28 cellular contexts compared by ENCODE assay signal in genomic region chr4:7393491-7394183, GRCh38. TPM values are rescaled to one million over a fixed set of nuclear protein-coding genes. Genes with fewer than 3 reads are reported as not detected.
DNase-seq lines count a peak whose midpoint lies in the region; ATAC-seq and TF ChIP-seq lines count a peak whose summit lies in the region.
"Had no signal": no experiment of that assay in that cellular context is flagged by ENCODE, and none has a peak within 500 bp of the region (broad histone marks: within the 10 kb centered on the region; RNA-seq: fewer than 3 reads in every experiment).

No MANE protein-coding gene starts in this region.

- no peaks in the 10 kb centered on the region for H3K79me2 ChIP-seq in neural progenitor cell (ENCODE audit: low read depth)

- no peaks in the 10 kb centered on the region for H3K27me3 ChIP-seq in BLaER1
- H3K27me3 ChIP-seq in neural progenitor cell: no peaks in the 10 kb centered on the region
- H3K27me3 ChIP-seq: dorsolateral prefrontal cortex, MG63 had no signal

- peaks cover 16% of the 10 kb centered on the region for H3F3A ChIP-seq in neural progenitor cell (ENCODE audit: low read depth)

- H3K36me3 ChIP-seq in BLaER1: no peaks in the 10 kb centered on the region
- H3K36me3 ChIP-seq in neural progenitor cell: no peaks in the 10 kb centered on the region
- H3K36me3 ChIP-seq: HAP-1, MG63 had no signal

- H3K9me3 ChIP-seq in BLaER1: no peaks in the 10 kb centered on the region
- H3K9me3 ChIP-seq in neural progenitor cell (ENCODE audit: low read depth): no peaks in the 10 kb centered on the region
- H3K9me3 ChIP-seq: HAP-1, MG63 had no signal

- H3K9me3 Mint-ChIP-seq in endothelial cell (ENCODE audit: unreplicated experiment): no peaks in the 10 kb centered on the region
- no peaks in the 10 kb centered on the region for H3K9me3 Mint-ChIP-seq in neural progenitor cell
- H3K9me3 Mint-ChIP-seq: CD8-positive, alpha-beta T cell; central memory CD8-positive, alpha-beta T cell; WTC11 had no signal

- H3K4me3 Mint-ChIP-seq in endothelial cell (ENCODE audit: unreplicated experiment) (no peak overlapping the region), neural progenitor cell (peak overlapping the region; percentile 56)
- H3K4me3 Mint-ChIP-seq: CD8-positive, alpha-beta T cell; central memory CD8-positive, alpha-beta T cell; WTC11 had no signal

- H3K4me3 ChIP-seq in BLaER1 (no peak overlapping the region), neural progenitor cell (no peak overlapping the region)
- H3K4me3 ChIP-seq: dorsolateral prefrontal cortex, HAP-1, MG63, skin epidermis had no signal

- H3K27ac ChIP-seq in BLaER1: no peak overlapping the region; the same call in 1 of the 2 replicates
- H3K27ac ChIP-seq in neural progenitor cell: no peak overlapping the region

- no peak for TF ChIP-seq CTCF in endothelial cell (IDR thresholded peaks at IDR 0.05; ENCODE audit: unreplicated experiment)
- no peak for TF ChIP-seq CTCF in neural progenitor cell (IDR thresholded peaks at IDR 0.05)

- H3K4me1 ChIP-seq in BLaER1: peaks cover 100% of the 10 kb centered on the region
- H3K4me1 ChIP-seq in neural progenitor cell: peaks cover 51% of the 10 kb centered on the region
- H3K4me1 ChIP-seq: HAP-1 had no signal

- H3K27ac Mint-ChIP-seq in endothelial cell (ENCODE audit: unreplicated experiment) (no peak overlapping the region), neural progenitor cell (peak overlapping the region; percentile 81)
- H3K27ac Mint-ChIP-seq: CD8-positive, alpha-beta T cell; WTC11 had no signal

- no peak for ATAC-seq in HG03460 (IDR thresholded peaks at IDR 0.05; ENCODE audit: unreplicated experiment)
- ATAC-seq: CD8-positive, alpha-beta T cell; stimulated activated naive CD8-positive, alpha-beta T cell treated with anti-CD3 and anti-CD28 coated beads, Interleukin-15, Interleukin-2, amounts not matched to agents 100 U/mL and 50 U/mL, for 24 hours; WTC11 had no signal

- H3K27me3 Mint-ChIP-seq in endothelial cell (ENCODE audit: unreplicated experiment) (peaks cover 5% of the 10 kb centered on the region), neural progenitor cell (ENCODE audit: insufficient read depth, low read depth) (peaks cover 14% of the 10 kb centered on the region)

- H2AFZ ChIP-seq in neural progenitor cell (replicated peaks): no peak overlapping the region

- H3K4me2 ChIP-seq in BLaER1 (peak overlapping the region; percentile 78), neural progenitor cell (no peak overlapping the region)

- H3K4me1 Mint-ChIP-seq in endothelial cell (ENCODE audit: unreplicated experiment) (no peaks in the 10 kb centered on the region), neural progenitor cell (peaks cover 78% of the 10 kb centered on the region)
- H3K4me1 Mint-ChIP-seq: central memory CD8-positive, alpha-beta T cell had no signal

- H4K20me1 ChIP-seq in BLaER1 (peaks cover 32% of the 10 kb centered on the region; the same call in 1 of the 2 replicates), neural progenitor cell (ENCODE audit: low read depth) (no peaks in the 10 kb centered on the region)

- DNase-seq in D341Med (ENCODE audit: low spot score) (peak; percentile 20), endothelial cell (ENCODE audit: low spot score) (peak; percentile 1), neural progenitor cell (ENCODE audit: low spot score) (no peak), glomerular visceral epithelial cell (ENCODE audit: extremely low spot score) (no peak), T-helper 9 cell (no peak)
- no peak for DNase-seq in stimulated activated CD4-positive, alpha-beta T cell treated with anti-CD3 and anti-CD28 coated beads, Interleukin-4, amount 100 ng/mL, for 4 hours
- DNase-seq: activated CD4-positive, alpha-beta T cell treated with anti-CD3 and anti-CD28 coated beads, Interleukin-2, amount 50 U/mL, for 48 hours; activated naive CD4-positive, alpha-beta T cell treated with anti-CD3 and anti-CD28 coated beads, Interleukin-2, amount 50 U/mL, for 16 hours; activated T-cell treated with anti-CD3 and anti-CD28 coated beads, Interleukin-2, amount 50 U/mL, for 48 hours; GDM1; hippocampal formation; MG63; NCI-H1417 treated with DMSO at 0.1 percent for 48 hours; NCI-H2171; NCI-H526; RPMI8226; stimulated activated naive CD8-positive, alpha-beta T cell treated with anti-CD3 and anti-CD28 coated beads, Interleukin-15, Interleukin-2, amounts not matched to agents 100 U/mL and 50 U/mL, for 24 hours had no signal

- no peak overlapping the region for H3K9ac ChIP-seq in BLaER1
- no peak overlapping the region for H3K9ac ChIP-seq in neural progenitor cell

- no peaks in the 10 kb centered on the region for H3K36me3 Mint-ChIP-seq in endothelial cell (ENCODE audit: low read depth, unreplicated experiment)
- H3K36me3 Mint-ChIP-seq in neural progenitor cell: no peaks in the 10 kb centered on the region
- H3K36me3 Mint-ChIP-seq: CD8-positive, alpha-beta T cell; WTC11 had no signal

RNA-seq across cellular contexts. Expression of gene PSAPL1, which starts 41.1 kb away (rescaled TPM):
- total RNA-seq in endothelial cell (ENCODE audit: unreplicated experiment) (not detected), neural progenitor cell (ENCODE audit: low replicate concordance) (0.06 TPM in 1 of 2 replicates, not detected in the other)
- total RNA-seq: CD8-positive, alpha-beta T cell; dorsolateral prefrontal cortex; epithelial cell of proximal tubule; fibroblast of villous mesenchyme; lung microvascular endothelial cell; WTC11 had no signal

Comparison
In these comparisons a context has a peak if more than half of its experiments do, and no peak if none do; other contexts are left out.
1. DNase-seq: peak in D341Med (single experiment) and endothelial cell (single experiment); none in neural progenitor cell (single experiment), glomerular visceral epithelial cell (single experiment), stimulated activated CD4-positive, alpha-beta T cell treated with anti-CD3 and anti-CD28 coated beads, Interleukin-4, amount 100 ng/mL, for 4 hours (0 of 2) and T-helper 9 cell (single experiment).